2 cellular contexts compared by ENCODE assay signal in the genomic region with DNA sequence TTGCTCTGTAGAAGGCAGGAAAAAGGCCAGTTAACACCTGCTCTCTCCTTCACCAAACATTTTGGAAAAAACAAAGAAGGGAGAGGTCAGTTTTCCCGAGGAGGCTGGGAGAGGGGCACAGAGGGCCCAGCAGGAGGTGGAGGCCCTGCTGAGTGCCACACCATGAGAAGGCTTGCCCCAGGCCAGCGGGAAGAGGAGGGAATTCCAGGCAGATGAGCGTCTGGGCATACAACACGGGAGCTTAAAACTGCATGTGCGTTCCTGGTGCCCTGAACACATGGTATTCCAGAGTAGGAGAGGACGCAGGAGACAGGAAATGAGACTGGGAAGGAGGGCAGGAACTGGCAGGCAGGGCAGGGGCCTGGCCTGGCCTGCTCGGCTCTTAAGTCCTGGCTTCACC.
TF ChIP-seq lines count a peak whose summit lies in the region.

No MANE protein-coding gene starts in this region.

TF ChIP-seq in SK-N-SH, 30 proteins besides CTCF, POLR2A, EP300 and RAD21 (continued from another document):
- TF ChIP-seq SMC3 (IDR thresholded peaks at IDR 0.05; ENCODE audit: low read depth, low read length) (no peak), YY1 (IDR thresholded peaks at IDR 0.05; ENCODE audit: low read depth) (no peak), NRF1 (IDR thresholded peaks at IDR 0.05; ENCODE audit: low read depth, low read length) (no peak), FOSL2 (IDR thresholded peaks at IDR 0.05; ENCODE audit: borderline replicate concordance, low read depth) (no peak), RCOR1 (IDR thresholded peaks at IDR 0.05; ENCODE audit: low read length) (no peak), POLR2AphosphoS5 (IDR thresholded peaks at IDR 0.05; ENCODE audit: low read depth, low read length) (no peak), GABPA (IDR thresholded peaks at IDR 0.05; ENCODE audit: low read depth) (no peak), MXI1 (IDR thresholded peaks at IDR 0.05; ENCODE audit: low read depth, low read length) (no peak), TEAD4 (IDR thresholded peaks at IDR 0.05; ENCODE audit: borderline replicate concordance, insufficient read depth) (no peak), ELF1 (IDR thresholded peaks at IDR 0.05) (no peak), JUND (IDR thresholded peaks at IDR 0.05) (no peak)
- TF ChIP-seq, protein P1, sequence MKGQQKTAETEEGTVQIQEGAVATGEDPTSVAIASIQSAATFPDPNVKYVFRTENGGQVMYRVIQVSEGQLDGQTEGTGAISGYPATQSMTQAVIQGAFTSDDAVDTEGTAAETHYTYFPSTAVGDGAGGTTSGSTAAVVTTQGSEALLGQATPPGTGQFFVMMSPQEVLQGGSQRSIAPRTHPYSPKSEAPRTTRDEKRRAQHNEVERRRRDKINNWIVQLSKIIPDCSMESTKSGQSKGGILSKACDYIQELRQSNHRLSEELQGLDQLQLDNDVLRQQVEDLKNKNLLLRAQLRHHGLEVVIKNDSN (IDR thresholded peaks at IDR 0.05; ENCODE audit: borderline replicate concordance, low read depth) = no peak
- TF ChIP-seq, protein P2, sequence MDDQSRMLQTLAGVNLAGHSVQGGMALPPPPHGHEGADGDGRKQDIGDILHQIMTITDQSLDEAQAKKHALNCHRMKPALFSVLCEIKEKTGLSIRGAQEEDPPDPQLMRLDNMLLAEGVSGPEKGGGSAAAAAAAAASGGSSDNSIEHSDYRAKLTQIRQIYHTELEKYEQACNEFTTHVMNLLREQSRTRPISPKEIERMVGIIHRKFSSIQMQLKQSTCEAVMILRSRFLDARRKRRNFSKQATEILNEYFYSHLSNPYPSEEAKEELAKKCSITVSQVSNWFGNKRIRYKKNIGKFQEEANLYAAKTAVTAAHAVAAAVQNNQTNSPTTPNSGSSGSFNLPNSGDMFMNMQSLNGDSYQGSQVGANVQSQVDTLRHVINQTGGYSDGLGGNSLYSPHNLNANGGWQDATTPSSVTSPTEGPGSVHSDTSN (IDR thresholded peaks at IDR 0.05) = no peak
- TF ChIP-seq, protein P3, sequence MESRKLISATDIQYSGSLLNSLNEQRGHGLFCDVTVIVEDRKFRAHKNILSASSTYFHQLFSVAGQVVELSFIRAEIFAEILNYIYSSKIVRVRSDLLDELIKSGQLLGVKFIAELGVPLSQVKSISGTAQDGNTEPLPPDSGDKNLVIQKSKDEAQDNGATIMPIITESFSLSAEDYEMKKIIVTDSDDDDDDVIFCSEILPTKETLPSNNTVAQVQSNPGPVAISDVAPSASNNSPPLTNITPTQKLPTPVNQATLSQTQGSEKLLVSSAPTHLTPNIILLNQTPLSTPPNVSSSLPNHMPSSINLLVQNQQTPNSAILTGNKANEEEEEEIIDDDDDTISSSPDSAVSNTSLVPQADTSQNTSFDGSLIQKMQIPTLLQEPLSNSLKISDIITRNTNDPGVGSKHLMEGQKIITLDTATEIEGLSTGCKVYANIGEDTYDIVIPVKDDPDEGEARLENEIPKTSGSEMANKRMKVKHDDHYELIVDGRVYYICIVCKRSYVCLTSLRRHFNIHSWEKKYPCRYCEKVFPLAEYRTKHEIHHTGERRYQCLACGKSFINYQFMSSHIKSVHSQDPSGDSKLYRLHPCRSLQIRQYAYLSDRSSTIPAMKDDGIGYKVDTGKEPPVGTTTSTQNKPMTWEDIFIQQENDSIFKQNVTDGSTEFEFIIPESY (IDR thresholded peaks at IDR 0.05; ENCODE audit: borderline replicate concordance, low read depth) = no peak
- TF ChIP-seq, protein P4, sequence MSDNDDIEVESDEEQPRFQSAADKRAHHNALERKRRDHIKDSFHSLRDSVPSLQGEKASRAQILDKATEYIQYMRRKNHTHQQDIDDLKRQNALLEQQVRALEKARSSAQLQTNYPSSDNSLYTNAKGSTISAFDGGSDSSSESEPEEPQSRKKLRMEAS (IDR thresholded peaks at IDR 0.05; ENCODE audit: low read depth) = no peak

TF ChIP-seq in SK-N-SH treated with all-trans-retinoic acid at 6 μM for 48 hours, 23 proteins besides CTCF, POLR2A, EP300 and RAD21 (continued from another document):
- TF ChIP-seq, protein P5, sequence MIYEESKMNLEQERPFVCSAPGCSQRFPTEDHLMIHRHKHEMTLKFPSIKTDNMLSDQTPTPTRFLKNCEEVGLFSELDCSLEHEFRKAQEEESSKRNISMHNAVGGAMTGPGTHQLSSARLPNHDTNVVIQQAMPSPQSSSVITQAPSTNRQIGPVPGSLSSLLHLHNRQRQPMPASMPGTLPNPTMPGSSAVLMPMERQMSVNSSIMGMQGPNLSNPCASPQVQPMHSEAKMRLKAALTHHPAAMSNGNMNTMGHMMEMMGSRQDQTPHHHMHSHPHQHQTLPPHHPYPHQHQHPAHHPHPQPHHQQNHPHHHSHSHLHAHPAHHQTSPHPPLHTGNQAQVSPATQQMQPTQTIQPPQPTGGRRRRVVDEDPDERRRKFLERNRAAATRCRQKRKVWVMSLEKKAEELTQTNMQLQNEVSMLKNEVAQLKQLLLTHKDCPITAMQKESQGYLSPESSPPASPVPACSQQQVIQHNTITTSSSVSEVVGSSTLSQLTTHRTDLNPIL (CRISPR knock-in tag; IDR thresholded peaks at IDR 0.05; ENCODE audit: low read depth) = no peak
- TF ChIP-seq ZFP3 (CRISPR knock-in tag; IDR thresholded peaks at IDR 0.05) = no peak
- TF ChIP-seq RARB (CRISPR knock-in tag; IDR thresholded peaks at IDR 0.05) = no peak
- no peak for TF ChIP-seq TOX (CRISPR knock-in tag; IDR thresholded peaks at IDR 0.05; ENCODE audit: borderline replicate concordance)
- no peak for TF ChIP-seq TCF4 (CRISPR knock-in tag; IDR thresholded peaks at IDR 0.05; ENCODE audit: borderline replicate concordance)
- no peak for TF ChIP-seq ZC3H10 (CRISPR knock-in tag; IDR thresholded peaks at IDR 0.05)
- TF ChIP-seq, protein P6, sequence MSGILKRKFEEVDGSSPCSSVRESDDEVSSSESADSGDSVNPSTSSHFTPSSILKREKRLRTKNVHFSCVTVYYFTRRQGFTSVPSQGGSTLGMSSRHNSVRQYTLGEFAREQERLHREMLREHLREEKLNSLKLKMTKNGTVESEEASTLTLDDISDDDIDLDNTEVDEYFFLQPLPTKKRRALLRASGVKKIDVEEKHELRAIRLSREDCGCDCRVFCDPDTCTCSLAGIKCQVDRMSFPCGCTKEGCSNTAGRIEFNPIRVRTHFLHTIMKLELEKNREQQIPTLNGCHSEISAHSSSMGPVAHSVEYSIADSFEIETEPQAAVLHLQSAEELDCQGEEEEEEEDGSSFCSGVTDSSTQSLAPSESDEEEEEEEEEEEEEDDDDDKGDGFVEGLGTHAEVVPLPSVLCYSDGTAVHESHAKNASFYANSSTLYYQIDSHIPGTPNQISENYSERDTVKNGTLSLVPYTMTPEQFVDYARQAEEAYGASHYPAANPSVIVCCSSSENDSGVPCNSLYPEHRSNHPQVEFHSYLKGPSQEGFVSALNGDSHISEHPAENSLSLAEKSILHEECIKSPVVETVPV (CRISPR knock-in tag; IDR thresholded peaks at IDR 0.05) = no peak
- no peak for TF ChIP-seq SNAI2 (CRISPR knock-in tag; IDR thresholded peaks at IDR 0.05)
- TF ChIP-seq ISL1 (CRISPR knock-in tag; IDR thresholded peaks at IDR 0.05) = no peak
- no peak for TF ChIP-seq ZNF8 (CRISPR knock-in tag; IDR thresholded peaks at IDR 0.05)
- no peak for TF ChIP-seq PPARA (CRISPR knock-in tag; IDR thresholded peaks at IDR 0.05; ENCODE audit: borderline replicate concordance)
- TF ChIP-seq CSDC2 (CRISPR knock-in tag; IDR thresholded peaks at IDR 0.05) = no peak
- TF ChIP-seq ZNF565 (CRISPR knock-in tag; conservative IDR thresholded peaks at IDR 0.05; ENCODE audit: low read depth) = no peak
TF ChIP-seq in SK-N-SH treated with all-trans-retinoic acid at 6 μM for 48 hours: peak in this region for 0.
